8 cellular contexts compared by ENCODE assay signal in genomic region chr5:78647838-78648358, GRCh38. TPM values are rescaled to one million over a fixed set of nuclear protein-coding genes. Genes with fewer than 3 reads are reported as not detected.
DNase-seq lines count a peak whose midpoint lies in the region; ATAC-seq, FAIRE-seq and TF ChIP-seq lines count a peak whose summit lies in the region.

No MANE protein-coding gene starts in this region.

- POLR2A ChIA-PET in OCI-LY7 (lab: Charles Lee): interaction anchor here (0.9 to 3.0 kb wide), 3 partner anchors 9 to 85 kb away, joined by 3 to 12 read pairs (median 3); no protein-coding TSS in a partner anchor

- 0 out of 2 replicates have a peak, but pooled peaks have one; percentile 1 for TF ChIP-seq POLR2A in GM12892 (IDR thresholded peaks at IDR 0.05; ENCODE audit: low read depth, low read length)

- no peaks in the 10 kb centered on the region for H4K20me1 ChIP-seq in OCI-LY7 (ENCODE audit: insufficient read depth, low read length)

- peak; percentile 57 for FAIRE-seq in GM12892 (lab: Jason Lieb, UNC)

- peak; percentile 27 for ATAC-seq in HG02973 (IDR thresholded peaks at IDR 0.05; ENCODE audit: unreplicated experiment)
- peak; percentile 55 to 69 for ATAC-seq in lower lobe of right lung

- DNase-seq in ACHN (peak; percentile 49), GM12892 (ENCODE audit: insufficient read length) (peak; percentile 44), OCI-LY7 (ENCODE audit: low spot score) (no peak), dedifferentiated amniotic fluid mesenchymal stem cell (ENCODE audit: extremely low spot score) (peak; percentile 49), lower lobe of right lung (peak; percentile 65), superior temporal gyrus (ENCODE audit: extremely low spot score) (peak; percentile 51), NOMO-1 treated with dmso at 0.1 percent for 144 hours (lab: John Stamatoyannopoulos, UW; ENCODE audit: unreplicated experiment) (no peak)

- H3K27ac ChIP-seq in OCI-LY7 (ENCODE audit: low read depth, low read length, poor library complexity, severe bottlenecking) (peak overlapping the region; percentile 20), lower lobe of right lung (peak overlapping the region; percentile 85)

- TF ChIP-seq CTCF in OCI-LY7 (conservative IDR thresholded peaks at IDR 0.05; ENCODE audit: low read length): no peak; the same call in 1 of the 2 replicates
- TF ChIP-seq CTCF in lower lobe of right lung (IDR thresholded peaks at IDR 0.05): peak; percentile 20

- H3K4me3 ChIP-seq in OCI-LY7 (ENCODE audit: low read depth, low read length, poor library complexity, severe bottlenecking): peak overlapping the region; percentile 77
- peak overlapping the region; percentile 78 for H3K4me3 ChIP-seq in lower lobe of right lung

- H3K27me3 ChIP-seq in lower lobe of right lung (ENCODE audit: low read depth): no peaks in the 10 kb centered on the region

- no peaks in the 10 kb centered on the region for H3K9me2 ChIP-seq in OCI-LY7 (ENCODE audit: insufficient read depth, low read length)

- no TSS peak for BruUV-seq in OCI-LY7 (replicated peaks; lab: Mats Ljungman, UMichigan)

- H3K4me1 ChIP-seq in OCI-LY7 (ENCODE audit: insufficient read depth, low read length, poor library complexity, severe bottlenecking) (peaks cover 30% of the 10 kb centered on the region), lower lobe of right lung (peaks cover 22% of the 10 kb centered on the region)

- H3K79me2 ChIP-seq in OCI-LY7 (ENCODE audit: insufficient read depth, low read depth, low read length): peaks cover 20% of the 10 kb centered on the region; the same call in 1 of the 2 replicates

- CTCF ChIA-PET in OCI-LY7 (lab: Charles Lee; ENCODE audit: unreplicated experiment): interaction anchor here (0.6 kb wide), 1 partner anchor 289 kb away, joined by 3 read pairs; no protein-coding TSS in a partner anchor

- in situ Hi-C loops in ACHN (cut with HindIII; ENCODE audit: low pct_ligation_motif_present, low pct_unique_long_range_greater_than_20kb, low sequenced_read_pairs): loop anchor here (25.0 kb wide), 1 partner anchor 111 kb away; no protein-coding TSS in a partner anchor

- peak overlapping the region; percentile 66 for H2AFZ ChIP-seq in OCI-LY7 (ENCODE audit: low read length)

- H3K36me3 ChIP-seq in OCI-LY7 (ENCODE audit: insufficient read depth, low read length) (peaks cover 18% of the 10 kb centered on the region), lower lobe of right lung (no peaks in the 10 kb centered on the region)

- intact Hi-C loops in OCI-LY7 (cut with micrococcal nuclease; ENCODE audit: unreplicated experiment): loop anchor here (2.0 to 10.0 kb wide), 3 partner anchors 74 to 589 kb away; partner anchors contain the start of genes ARSB and JMY
- intact Hi-C loops in lower lobe of right lung (cut with DNase I): no loop called here

- peak overlapping the region; percentile 99 for H3K4me2 ChIP-seq in OCI-LY7 (ENCODE audit: low read length)

- H3K9me3 ChIP-seq in OCI-LY7 (ENCODE audit: low read length) (no peaks in the 10 kb centered on the region), lower lobe of right lung (no peaks in the 10 kb centered on the region)

RNA-seq across cellular contexts. Expression of gene LHFPL2, which starts 0.7 kb away (rescaled TPM):
- polyA plus RNA-seq in GM12892 (2012; ENCODE audit: missing spikeins): 11.8 TPM
- 8.4 and 12.2 TPM in 2 replicates for total RNA-seq in OCI-LY7 (2014; rRNA removed; shearing (Covaris generic))
- total RNA-seq in OCI-LY7 (2022) (23.5 and 24.0 TPM in 2 replicates), lower lobe of right lung (40.6 TPM)

Comparison
In these comparisons a context has a peak if more than half of its experiments do, and no peak if none do; other contexts are left out.
1. DNase-seq: peak in ACHN (single experiment), GM12892 (single experiment), dedifferentiated amniotic fluid mesenchymal stem cell (single experiment), lower lobe of right lung (single experiment) and superior temporal gyrus (single experiment); none in OCI-LY7 (single experiment) and NOMO-1 treated with dmso at 0.1 percent for 144 hours (single experiment).